ENCODE assay signal across 15 cellular contexts in genomic region chr12:552466-552865, GRCh38.
DNase-seq lines count a peak whose midpoint lies in the region; ATAC-seq and TF ChIP-seq lines count a peak whose summit lies in the region.
"Had no signal": no experiment of that assay in that cellular context is flagged by ENCODE, and none has a peak within 500 bp of the region (broad histone marks: within the 10 kb centered on the region; RNA-seq: fewer than 3 reads in every experiment).

No MANE protein-coding gene starts in this region.

- H3K79me2 ChIP-seq in GM23338 (replicated peaks; ENCODE audit: insufficient read depth): no peaks in the 10 kb centered on the region

- TF ChIP-seq CTCF in cardiac muscle cell (IDR thresholded peaks at IDR 0.05; ENCODE audit: low read depth, low read length) (no peak), psoas muscle (IDR thresholded peaks at IDR 0.05) (no peak), GM23338 (conservative IDR thresholded peaks at IDR 0.05; ENCODE audit: low read depth in 2 of 2) (no peak)

- 19 to 33% (median 21%) methylated on average over 6 of the region's 6 CpGs for WGBS in psoas muscle, 3 donors

- no peaks in the 10 kb centered on the region for H3K9me3 ChIP-seq in cardiac muscle cell (ENCODE audit: low read depth)
- no peaks in the 10 kb centered on the region for H3K9me3 ChIP-seq in psoas muscle

- peak overlapping the region; percentile 82 for H3K27ac ChIP-seq in cardiac muscle cell
- no peak overlapping the region for H3K27ac ChIP-seq in psoas muscle
- no peak overlapping the region for H3K27ac ChIP-seq in GM23338 (ENCODE audit: low read depth)
- H3K27ac ChIP-seq: WERI-Rb-1 had no signal

- no peak for TF ChIP-seq RAD21 in Ishikawa (IDR thresholded peaks at IDR 0.05; ENCODE audit: low read depth)

- H3K27me3 ChIP-seq in cardiac muscle cell (no peaks in the 10 kb centered on the region), psoas muscle (ENCODE audit: insufficient read depth in 3 of 3, low read length in 2 of 3) (no peaks in the 10 kb centered on the region), GM23338 (ENCODE audit: insufficient read depth) (no peaks in the 10 kb centered on the region)

- intact Hi-C loops in activated CD4-positive, alpha-beta T cell treated with anti-CD3 and anti-CD28 coated beads, Interleukin-2, amount 10 ng/mL, durations not matched to agents 24 days and 14 days (cut with micrococcal nuclease): no loop called here
- intact Hi-C loops in psoas muscle (cut with DNase I): no loop called here

- H3K9me3 Mint-ChIP-seq in activated CD4-positive, alpha-beta T cell treated with anti-CD3 and anti-CD28 coated beads, Interleukin-2, amount 10 ng/mL, durations not matched to agents 24 days and 14 days: no peaks in the 10 kb centered on the region
- no peaks in the 10 kb centered on the region; the same call in 2 of the 3 replicates for H3K9me3 Mint-ChIP-seq in GM23338
- H3K9me3 Mint-ChIP-seq: dendritic cell treated with granulocyte-macrophage colony-stimulating factor and Interleukin-4, amounts not matched to agents 40 ng/mL and 50 ng/mL, for 4 days; stimulated activated naive B cell treated with anti-CD40 and anti-IgM and Interleukin-4, amounts not matched to agents 10 μg/mL and 1 μg/mL and 100 μg/mL, for 72 hours had no signal

- peak in 3 of 4 donors; percentile 20 to 45 (median 29) for ATAC-seq in psoas muscle
- ATAC-seq in HG03469 (IDR thresholded peaks at IDR 0.05; ENCODE audit: unreplicated experiment): no peak
- no peak for ATAC-seq in GM23338
- ATAC-seq: stimulated activated naive B cell treated with anti-CD40 and anti-IgM and Interleukin-4, amounts not matched to agents 10 μg/mL and 1 μg/mL and 100 μg/mL, for 72 hours had no signal

- no peak for TF ChIP-seq EP300 in Ishikawa (IDR thresholded peaks at IDR 0.05; ENCODE audit: borderline replicate concordance)

- peaks cover 2% of the 10 kb centered on the region for H3K27me3 Mint-ChIP-seq in activated CD4-positive, alpha-beta T cell treated with anti-CD3 and anti-CD28 coated beads, Interleukin-2, amount 10 ng/mL, durations not matched to agents 24 days and 14 days
- peaks cover 9% of the 10 kb centered on the region for H3K27me3 Mint-ChIP-seq in GM23338 (ENCODE audit: insufficient read depth, low read depth, poor library complexity)
- H3K27me3 Mint-ChIP-seq: brain had no signal

- H4K20me1 ChIP-seq in GM23338 (replicated peaks; ENCODE audit: insufficient read depth): no peaks in the 10 kb centered on the region

- H3K9me2 ChIP-seq in GM23338 (ENCODE audit: insufficient read depth): no peaks in the 10 kb centered on the region

- H3K4me1 ChIP-seq in cardiac muscle cell (ENCODE audit: low read depth) (peaks cover 19% of the 10 kb centered on the region), psoas muscle (no peaks in the 10 kb centered on the region), GM23338 (ENCODE audit: insufficient read depth) (no peaks in the 10 kb centered on the region)

- H3K4me3 Mint-ChIP-seq in activated CD4-positive, alpha-beta T cell treated with anti-CD3 and anti-CD28 coated beads, Interleukin-2, amount 10 ng/mL, durations not matched to agents 24 days and 14 days: peak overlapping the region; percentile 96
- no peak overlapping the region for H3K4me3 Mint-ChIP-seq in GM23338
- H3K4me3 Mint-ChIP-seq: brain; dendritic cell treated with granulocyte-macrophage colony-stimulating factor and Interleukin-4, amounts not matched to agents 40 ng/mL and 50 ng/mL, for 4 days had no signal

- peaks cover 2% of the 10 kb centered on the region for H3K36me3 ChIP-seq in cardiac muscle cell
- no peaks in the 10 kb centered on the region for H3K36me3 ChIP-seq in psoas muscle (ENCODE audit: insufficient read depth in 1 of 2, low read depth in 1 of 2)
- no peaks in the 10 kb centered on the region for H3K36me3 ChIP-seq in GM23338 (ENCODE audit: insufficient read depth)

- no peak overlapping the region for H3K4me3 ChIP-seq in cardiac muscle cell
- H3K4me3 ChIP-seq in psoas muscle: no peak overlapping the region
- no peak overlapping the region for H3K4me3 ChIP-seq in GM23338
- H3K4me3 ChIP-seq: skin epidermis had no signal

- H3K36me3 Mint-ChIP-seq in activated CD4-positive, alpha-beta T cell treated with anti-CD3 and anti-CD28 coated beads, Interleukin-2, amount 10 ng/mL, durations not matched to agents 24 days and 14 days (ENCODE audit: low read depth): peaks cover 16% of the 10 kb centered on the region
- H3K36me3 Mint-ChIP-seq in GM23338 (ENCODE audit: low read depth): no peaks in the 10 kb centered on the region; the same call in 2 of the 3 replicates
- H3K36me3 Mint-ChIP-seq: stimulated activated naive B cell treated with anti-CD40 and anti-IgM and Interleukin-4, amounts not matched to agents 10 μg/mL and 1 μg/mL and 100 μg/mL, for 72 hours had no signal

- H3F3A ChIP-seq in GM23338 (replicated peaks; ENCODE audit: low read depth): no peaks in the 10 kb centered on the region

- peak overlapping the region; percentile 10 for H3K27ac Mint-ChIP-seq in activated CD4-positive, alpha-beta T cell treated with anti-CD3 and anti-CD28 coated beads, Interleukin-2, amount 10 ng/mL, durations not matched to agents 24 days and 14 days
- no peak overlapping the region for H3K27ac Mint-ChIP-seq in GM23338

- DNase-seq in activated CD4-positive, alpha-beta T cell treated with anti-CD3 and anti-CD28 coated beads, Interleukin-2, amount 10 ng/mL, durations not matched to agents 24 days and 14 days: no peak
- no peak for DNase-seq in activated CD4-positive, alpha-beta T cell treated with anti-CD3 and anti-CD28 coated beads, Interleukin-2, amount 50 U/mL, for 48 hours
- peak in 1 of 2 donors; percentile 79 for DNase-seq in cardiac muscle cell (ENCODE audit: low read depth in 1 of 2, low spot score in 1 of 2)
- DNase-seq in psoas muscle: no peak
- no peak for DNase-seq in RPMI8226
- no peak for DNase-seq in GM23338 (ENCODE audit: low spot score)
- DNase-seq: erythroblast; NCI-H2081; stimulated activated naive B cell treated with anti-CD40 and anti-IgM and Interleukin-4, amounts not matched to agents 10 μg/mL and 1 μg/mL and 100 μg/mL, for 72 hours; WERI-Rb-1 had no signal

- no peak overlapping the region for H3K4me2 ChIP-seq in GM23338

- H2AFZ ChIP-seq in GM23338: no peak overlapping the region

- peaks cover 45% of the 10 kb centered on the region for H3K4me1 Mint-ChIP-seq in activated CD4-positive, alpha-beta T cell treated with anti-CD3 and anti-CD28 coated beads, Interleukin-2, amount 10 ng/mL, durations not matched to agents 24 days and 14 days
- no peaks in the 10 kb centered on the region for H3K4me1 Mint-ChIP-seq in GM23338

TF ChIP-seq in Ishikawa, 13 proteins besides CTCF, POLR2A, EP300 and RAD21:
- TF ChIP-seq NFIC (IDR thresholded peaks at IDR 0.05): no peak
- TF ChIP-seq YY1 (IDR thresholded peaks at IDR 0.05; ENCODE audit: low read depth): no peak
- peak; percentile 47; the same call in 1 of the 2 replicates for TF ChIP-seq MAX (IDR thresholded peaks at IDR 0.05)
- TF ChIP-seq CEBPB (IDR thresholded peaks at IDR 0.05): no peak
- peak; percentile 67 for TF ChIP-seq USF1 (IDR thresholded peaks at IDR 0.05)
- TF ChIP-seq CREB1 (IDR thresholded peaks at IDR 0.05; ENCODE audit: low read depth): no peak
- TF ChIP-seq EGR1 (IDR thresholded peaks at IDR 0.05): no peak

TF ChIP-seq in GM23338, 12 proteins besides CTCF, POLR2A, EP300 and RAD21 (continues in another document):
- TF ChIP-seq ETS1 (IDR thresholded peaks at IDR 0.05) (no peak), ZNF114 (CRISPR knock-in tag; IDR thresholded peaks at IDR 0.05) (no peak), POLR2AphosphoS5 (IDR thresholded peaks at IDR 0.05; ENCODE audit: low read depth) (no peak), NANOG (IDR thresholded peaks at IDR 0.05; ENCODE audit: borderline replicate concordance) (no peak), EZH2 (IDR thresholded peaks at IDR 0.05; ENCODE audit: low read depth, unreplicated experiment) (no peak), STAT1 (IDR thresholded peaks at IDR 0.05; ENCODE audit: unreplicated experiment) (no peak), EZH2phosphoT487 (IDR thresholded peaks at IDR 0.05; ENCODE audit: unreplicated experiment) (no peak), CREB1 (CRISPR knock-in tag; IDR thresholded peaks at IDR 0.05; ENCODE audit: low read depth) (no peak), REST (IDR thresholded peaks at IDR 0.05; ENCODE audit: unreplicated experiment) (no peak), ZNF331 (CRISPR knock-in tag; IDR thresholded peaks at IDR 0.05; ENCODE audit: low read depth) (no peak), JUNB (IDR thresholded peaks at IDR 0.05; ENCODE audit: unreplicated experiment) (no peak)

Comparison
In these comparisons a context has a peak if more than half of its experiments do, and no peak if none do; other contexts are left out.
1. ATAC-seq: peak in psoas muscle (3 of 4); none in HG03469 (single experiment) and GM23338 (single experiment).